In genomic region chr3:141530133-141530768, GRCh38 we compare ENCODE assay signal across 8 cellular contexts. TPM values are rescaled to one million over a fixed set of nuclear protein-coding genes. Genes with fewer than 3 reads are reported as not detected.
A peak's percentile ranks its signal among the peaks of the same experiment; 100 is the strongest.
DNase-seq lines count a peak whose midpoint lies in the region; ATAC-seq and TF ChIP-seq lines count a peak whose summit lies in the region.

No MANE protein-coding gene starts in this region.

- peak overlapping the region; percentile 67 to 96 for H3K27ac Mint-ChIP-seq in stimulated activated naive CD8-positive, alpha-beta T cell treated with anti-CD3 and anti-CD28 coated beads, Interleukin-15, amount 100 ng/mL, for 72 hours

- DNase-seq in activated CD4-positive, alpha-beta T cell treated with anti-CD3 and anti-CD28 coated beads for 48 hours: peak; percentile 37
- DNase-seq in activated CD4-positive, alpha-beta T cell treated with anti-CD3 and anti-CD28 coated beads, Interleukin-2, amount 50 U/mL, for 48 hours: no peak
- DNase-seq in activated CD4-positive, alpha-beta T cell treated with anti-CD3 and anti-CD28 coated beads, Interleukin-2, amount 50 U/mL, for 1 hour: peak; percentile 16
- peak; percentile 82 for DNase-seq in fibroblast of the aortic adventitia (ENCODE audit: low read depth)
- DNase-seq in stimulated activated naive CD8-positive, alpha-beta T cell treated with anti-CD3 and anti-CD28 coated beads, Interleukin-15, amount 100 ng/mL, for 72 hours: no peak

- H3K9me3 Mint-ChIP-seq in stimulated activated naive CD8-positive, alpha-beta T cell treated with anti-CD3 and anti-CD28 coated beads, Interleukin-15, amount 100 ng/mL, for 72 hours: peaks cover 2% of the 10 kb centered on the region in 2 donors

- peak overlapping the region; percentile 63 to 66 for H3K4me3 Mint-ChIP-seq in stimulated activated naive CD8-positive, alpha-beta T cell treated with anti-CD3 and anti-CD28 coated beads, Interleukin-15, amount 100 ng/mL, for 72 hours

- peak; percentile 79 for ATAC-seq in stimulated activated naive CD8-positive, alpha-beta T cell treated with anti-CD3 and anti-CD28 coated beads, Interleukin-15, amount 100 ng/mL, for 72 hours
- ATAC-seq in GM18867 (IDR thresholded peaks at IDR 0.05; ENCODE audit: unreplicated experiment): no peak
- no peak for ATAC-seq in HG03175 (IDR thresholded peaks at IDR 0.05; ENCODE audit: unreplicated experiment)
- ATAC-seq in GM19467 (IDR thresholded peaks at IDR 0.05; ENCODE audit: unreplicated experiment): no peak

- H3K27me3 Mint-ChIP-seq in stimulated activated naive CD8-positive, alpha-beta T cell treated with anti-CD3 and anti-CD28 coated beads, Interleukin-15, amount 100 ng/mL, for 72 hours: no peaks in the 10 kb centered on the region

- no peak overlapping the region for H3K4me3 ChIP-seq in fibroblast of the aortic adventitia (ENCODE audit: low read depth, low read length)

- TF ChIP-seq CTCF in fibroblast of the aortic adventitia (IDR thresholded peaks at IDR 0.05; ENCODE audit: insufficient read depth, low read length): no peak

- peaks cover 68% of the 10 kb centered on the region for H3K4me1 Mint-ChIP-seq in stimulated activated naive CD8-positive, alpha-beta T cell treated with anti-CD3 and anti-CD28 coated beads, Interleukin-15, amount 100 ng/mL, for 72 hours

RNA-seq across cellular contexts. Expression of gene RASA2, which starts 43.4 kb away (rescaled TPM):
- total RNA-seq in fibroblast of the aortic adventitia (ENCODE audit: low replicate concordance): 25.6 and 28.9 TPM in 2 replicates

Comparison
In these comparisons a context has a peak if more than half of its experiments do, and no peak if none do; other contexts are left out.
1. DNase-seq: peak in activated CD4-positive, alpha-beta T cell treated with anti-CD3 and anti-CD28 coated beads for 48 hours (single experiment), activated CD4-positive, alpha-beta T cell treated with anti-CD3 and anti-CD28 coated beads, Interleukin-2, amount 50 U/mL, for 1 hour (single experiment) and fibroblast of the aortic adventitia (single experiment); none in activated CD4-positive, alpha-beta T cell treated with anti-CD3 and anti-CD28 coated beads, Interleukin-2, amount 50 U/mL, for 48 hours (0 of 2) and stimulated activated naive CD8-positive, alpha-beta T cell treated with anti-CD3 and anti-CD28 coated beads, Interleukin-15, amount 100 ng/mL, for 72 hours (0 of 2).